In the genomic region with DNA sequence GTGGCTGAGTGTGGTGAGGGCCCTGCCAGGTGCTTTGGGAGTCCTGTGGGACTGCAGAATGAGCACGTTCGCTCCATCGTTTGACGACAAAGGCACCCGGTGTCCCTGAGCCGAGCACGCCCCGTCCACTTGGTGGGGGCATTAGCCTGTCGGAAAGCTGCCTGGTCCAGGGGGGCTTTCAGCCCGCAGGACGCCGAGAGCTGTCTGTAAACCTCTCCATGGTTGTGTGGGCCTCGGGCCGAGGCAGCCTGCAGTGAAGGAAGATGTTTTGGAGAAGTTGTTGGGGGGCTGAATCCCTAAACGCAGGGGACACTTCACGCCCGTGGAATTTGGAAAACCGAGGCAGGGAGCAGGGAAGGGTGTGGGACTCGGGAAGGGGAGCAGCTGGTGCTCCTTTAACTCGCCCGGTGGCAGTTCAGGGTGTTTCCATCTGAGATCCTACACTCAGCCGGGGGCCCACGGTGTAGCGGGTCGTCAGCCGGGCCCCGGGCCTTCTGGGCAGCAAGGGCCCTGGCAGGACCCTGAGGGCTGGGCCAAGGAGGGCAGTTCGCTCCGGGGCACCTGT, we compare ENCODE assay signal across 30 cellular contexts. TPM values are rescaled to one million over a fixed set of nuclear protein-coding genes. Genes with fewer than 3 reads are reported as not detected.
DNase-seq lines count a peak whose midpoint lies in the region; ATAC-seq and TF ChIP-seq lines count a peak whose summit lies in the region.
"Had no signal": no experiment of that assay in that cellular context is flagged by ENCODE, and none has a peak within 500 bp of the region (broad histone marks: within the 10 kb centered on the region; RNA-seq: fewer than 3 reads in every experiment).

No MANE protein-coding gene starts in this region.

- no CpG with 5 or more reads among the region's 29 CpGs for WGBS in neuronal stem cell (ENCODE audit: extremely low coverage in 2 of 2, insufficient read length in 2 of 2, insufficient replicate concordance in 1 of 2), 2 donors

- peak overlapping the region; percentile 46 for H2BK12ac ChIP-seq in neuronal stem cell (ENCODE audit: low read length)

- peaks cover 4% of the 10 kb centered on the region for H3K79me1 ChIP-seq in neuronal stem cell (ENCODE audit: low read depth, low read length)

- peak overlapping the region; percentile 53 for H2BK5ac ChIP-seq in neuronal stem cell (ENCODE audit: low read length)

- H3K4me2 ChIP-seq in neuronal stem cell (ENCODE audit: insufficient read depth, low read length, poor library complexity, severe bottlenecking): no peak overlapping the region
- H3K4me2 ChIP-seq: BLaER1, KMS-11 had no signal

- H2BK15ac ChIP-seq in neuronal stem cell (ENCODE audit: low read length): peak overlapping the region; percentile 67

- H4K8ac ChIP-seq in neuronal stem cell (ENCODE audit: low read depth, low read length): no peak overlapping the region

- no peak overlapping the region for H3K27ac ChIP-seq in neuronal stem cell (replicated peaks; ENCODE audit: low read length)
- H3K27ac ChIP-seq in upper lobe of right lung: no peak overlapping the region
- H3K27ac ChIP-seq: BLaER1, KMS-11, neutrophil, psoas muscle, SK-N-MC, upper lobe of left lung had no signal

- intact Hi-C loops in Right ventricle myocardium superior (cut with DNase I): no loop called here
- intact Hi-C loops in Right ventricle myocardium inferior (cut with DNase I): no loop called here
- intact Hi-C loops in upper lobe of right lung (cut with DNase I): no loop called here

- no peak overlapping the region for H3K27ac Mint-ChIP-seq in WTC11
- H3K27ac Mint-ChIP-seq: stimulated activated naive CD8-positive, alpha-beta T cell treated with anti-CD3 and anti-CD28 coated beads, Interleukin-15, Interleukin-2, amounts not matched to agents 100 ng/mL and 50 ng/mL, for 24 hours had no signal

- no peak overlapping the region for H3K4me3 Mint-ChIP-seq in WTC11
- H3K4me3 Mint-ChIP-seq: stimulated activated naive CD8-positive, alpha-beta T cell treated with anti-CD3 and anti-CD28 coated beads, Interleukin-15, Interleukin-2, amounts not matched to agents 100 ng/mL and 50 ng/mL, for 24 hours had no signal

- no peaks in the 10 kb centered on the region for H3K27me3 Mint-ChIP-seq in WTC11 (ENCODE audit: low read depth)

- no peak overlapping the region for H3K4ac ChIP-seq in neuronal stem cell (ENCODE audit: low read length)

- H3K9ac ChIP-seq in neuronal stem cell (ENCODE audit: low read depth, low read length, poor library complexity): no peak overlapping the region
- H3K9ac ChIP-seq: BLaER1, KMS-11 had no signal

- H3K4me3 ChIP-seq in neuronal stem cell (ENCODE audit: low read length in 2 of 2) (no peak overlapping the region), upper lobe of right lung (no peak overlapping the region)
- H3K4me3 ChIP-seq: BLaER1, psoas muscle, SK-N-MC, upper lobe of left lung had no signal

- H2AK5ac ChIP-seq in neuronal stem cell (ENCODE audit: low read depth, low read length): peak overlapping the region; percentile 81

- H3K36me3 ChIP-seq in neuronal stem cell (replicated peaks in 1 of 2; ENCODE audit: control insufficient read depth in 2 of 2, insufficient read depth in 2 of 2, low read length in 2 of 2) (no peaks in the 10 kb centered on the region), upper lobe of right lung (no peaks in the 10 kb centered on the region)
- H3K36me3 ChIP-seq: BLaER1, neutrophil, upper lobe of left lung had no signal

- H3K9me3 Mint-ChIP-seq in WTC11: peaks cover 14% of the 10 kb centered on the region

- H3K23ac ChIP-seq in neuronal stem cell (ENCODE audit: low read depth, low read length, poor library complexity): peak overlapping the region; percentile 85

- H3K9me3 ChIP-seq in neuronal stem cell (replicated peaks in 1 of 2; ENCODE audit: control insufficient read depth in 2 of 2, insufficient read depth in 1 of 2, low read depth in 1 of 2, low read length in 2 of 2) (no peaks in the 10 kb centered on the region), upper lobe of right lung (no peaks in the 10 kb centered on the region)
- H3K9me3 ChIP-seq: neutrophil, upper lobe of left lung had no signal

- H3K4me1 ChIP-seq in neuronal stem cell (ENCODE audit: control insufficient read depth in 2 of 2, insufficient read depth in 1 of 2, low read depth in 1 of 2, low read length in 2 of 2): no peaks in the 10 kb centered on the region
- no peaks in the 10 kb centered on the region for H3K4me1 ChIP-seq in upper lobe of right lung
- H3K4me1 ChIP-seq: Caco-2, psoas muscle, upper lobe of left lung had no signal

- H3K18ac ChIP-seq in neuronal stem cell (ENCODE audit: low read length): peak overlapping the region; percentile 84

- DNase-seq in Right ventricle myocardium superior: peak; percentile 29
- no peak for DNase-seq in Right ventricle myocardium inferior (ENCODE audit: missing footprints)
- DNase-seq in WTC11 (ENCODE audit: low spot score): peak; percentile 12
- no peak for DNase-seq in neuronal stem cell (ENCODE audit: low spot score)
- DNase-seq in upper lobe of right lung: peak; percentile 56
- DNase-seq in stimulated activated CD4-positive, alpha-beta T cell treated with anti-CD3 and anti-CD28 coated beads, Interleukin-2, amount 100 ng/mL, for 48 hours: no peak
- DNase-seq in A172 (ENCODE audit: low spot score): no peak
- DNase-seq in globus pallidus (ENCODE audit: low spot score): no peak
- DNase-seq: activated CD4-positive, alpha-beta T cell treated with anti-CD3 and anti-CD28 coated beads for 1 hour; activated CD8-positive, alpha-beta memory T cell treated with anti-CD3 and anti-CD28 coated beads for 24 hours; activated naive CD4-positive, alpha-beta T cell treated with anti-CD3 and anti-CD28 coated beads, Interleukin-2, amount 50 U/mL, for 16 hours; activated T-cell treated with anti-CD3 and anti-CD28 coated beads, Interleukin-2, amount 50 U/mL, for 1 hour; anterior cingulate cortex; cortex of kidney; GDM1; left colon; mesendoderm; NCI-H1417; NCI-H2081; NCI-H2227 treated with DMSO at 0.1 percent for 48 hours; NCI-H526 treated with DMSO at 0.1 percent for 48 hours had no signal

- CTCF ChIA-PET in WTC11 (lab: Charles Lee): interaction anchor here (1.2 kb wide), 1 partner anchor 18 kb away, joined by 3 read pairs; no protein-coding TSS in a partner anchor

- no peak overlapping the region for H4K91ac ChIP-seq in neuronal stem cell (ENCODE audit: low read depth, low read length, poor library complexity)

- H3K36me3 Mint-ChIP-seq in WTC11: peaks cover under 1% of the 10 kb centered on the region; the same call in 1 of the 2 replicates

- POLR2A ChIA-PET in WTC11 (lab: Charles Lee): no interaction called here

- no peaks in the 10 kb centered on the region for H3K27me3 ChIP-seq in neuronal stem cell (ENCODE audit: control insufficient read depth in 3 of 3, insufficient read depth in 3 of 3, low read depth in 1 of 3, low read length in 3 of 3)
- no peaks in the 10 kb centered on the region for H3K27me3 ChIP-seq in upper lobe of right lung
- H3K27me3 ChIP-seq: BLaER1, neutrophil, upper lobe of left lung had no signal

- H3K4me1 Mint-ChIP-seq in WTC11: no peaks in the 10 kb centered on the region

- H2BK120ac ChIP-seq in neuronal stem cell (ENCODE audit: low read depth, low read length): no peak overlapping the region

- H3K14ac ChIP-seq in neuronal stem cell (ENCODE audit: low read length): peak overlapping the region; percentile 82

- no peak for TF ChIP-seq CTCF in WTC11 (IDR thresholded peaks at IDR 0.05)
- TF ChIP-seq CTCF in upper lobe of right lung (IDR thresholded peaks at IDR 0.05): no peak

- ATAC-seq in Right ventricle myocardium superior (ENCODE audit: poor library complexity) (no peak), Right ventricle myocardium inferior (no peak), WTC11 (no peak), upper lobe of right lung (no peak)
- ATAC-seq: HCT116, left colon, psoas muscle had no signal

- H2AFZ ChIP-seq in neuronal stem cell (ENCODE audit: low read length): no peak overlapping the region

TF ChIP-seq in WTC11, 78 proteins besides CTCF, POLR2A, EP300 and RAD21 (continues in another document):
- no peak for TF ChIP-seq KAT7 (CRISPR knock-in tag; IDR thresholded peaks at IDR 0.05; ENCODE audit: borderline replicate concordance)
- TF ChIP-seq USF2 (CRISPR knock-in tag; IDR thresholded peaks at IDR 0.05): no peak

RNA-seq across cellular contexts. Expression of gene MRPL36, which starts 53.7 kb away (rescaled TPM):
- total RNA-seq in Right ventricle myocardium superior (65.5 TPM), Right ventricle myocardium inferior (62.3 TPM), WTC11 (2021) (52.8 to 61.2 TPM (median 55.9 TPM) in 3 replicates), upper lobe of right lung (29.4 TPM)
- polyA plus RNA-seq in neuronal stem cell (2013, experiment 1 of 2): 54.5 TPM
- polyA plus RNA-seq in neuronal stem cell (2013, experiment 2 of 2): 56.1 TPM
- total RNA-seq in A172 (2014; rRNA removed; shearing (Covaris generic)): 37.3 and 60.5 TPM in 2 replicates

RNA-seq across cellular contexts. Expression of gene NDUFS6, which starts 55.3 kb away (rescaled TPM):
- total RNA-seq in Right ventricle myocardium superior: 126 TPM
- 134 TPM for total RNA-seq in Right ventricle myocardium inferior
- total RNA-seq in WTC11 (2021): 75.8 to 84.3 TPM (median 77.4 TPM) in 3 replicates
- polyA plus RNA-seq in neuronal stem cell (2013, experiment 1 of 2): 149 TPM
- 147 TPM for polyA plus RNA-seq in neuronal stem cell (2013, experiment 2 of 2)
- 23.5 TPM for total RNA-seq in upper lobe of right lung
- total RNA-seq in A172 (2014; rRNA removed; shearing (Covaris generic)): 85.8 and 94.2 TPM in 2 replicates

Comparison
In these comparisons a context has a peak if more than half of its experiments do, and no peak if none do; other contexts are left out.
1. DNase-seq: peak in Right ventricle myocardium superior (single experiment), WTC11 (single experiment) and upper lobe of right lung (single experiment); none in Right ventricle myocardium inferior (single experiment), neuronal stem cell (single experiment), stimulated activated CD4-positive, alpha-beta T cell treated with anti-CD3 and anti-CD28 coated beads, Interleukin-2, amount 100 ng/mL, for 48 hours (0 of 2), A172 (single experiment) and globus pallidus (single experiment).